Comparison of ENCODE assay signal across 8 cellular contexts in the genomic region with DNA sequence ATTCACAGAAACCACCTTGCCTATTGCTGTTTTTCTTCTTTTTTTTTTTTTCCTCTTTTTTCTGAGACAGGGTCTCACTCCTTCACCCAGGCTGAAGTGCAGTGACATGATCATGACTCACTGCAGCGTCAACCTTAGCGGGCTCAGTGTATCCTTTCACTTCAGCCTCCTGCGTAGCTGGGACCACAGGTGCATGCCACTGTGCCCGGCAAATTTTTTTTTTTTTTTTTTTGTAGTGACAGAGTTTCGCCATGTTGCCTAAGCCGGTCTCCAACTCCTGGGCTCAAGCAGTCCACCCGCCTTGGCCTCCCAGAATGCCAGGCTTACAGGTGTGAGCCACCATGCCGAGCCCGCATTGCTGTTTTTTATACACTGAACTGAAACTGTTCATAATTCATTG. TPM values are rescaled to one million over a fixed set of nuclear protein-coding genes. Genes with fewer than 3 reads are reported as not detected.
DNase-seq lines count a peak whose midpoint lies in the region; ATAC-seq and TF ChIP-seq lines count a peak whose summit lies in the region.

No MANE protein-coding gene starts in this region.

- no peaks in the 10 kb centered on the region for H3K9me3 Mint-ChIP-seq in activated naive CD4-positive, alpha-beta T cell treated with anti-CD3 and anti-CD28 coated beads, Interleukin-2, amount 50 U/mL, for 24 hours

- H3K4me2 ChIP-seq in PC-9: peak overlapping the region; percentile 69

- peaks cover 100% of the 10 kb centered on the region for H3K79me2 ChIP-seq in PC-9 (ENCODE audit: low read depth)

- H3K27me3 ChIP-seq in PC-9 (ENCODE audit: insufficient read depth, low read depth) (no peaks in the 10 kb centered on the region), colonic mucosa (no peaks in the 10 kb centered on the region)

- H3K9ac ChIP-seq in colonic mucosa (ENCODE audit: low read depth in 2 of 2, low read length in 2 of 2): no peak overlapping the region

- BruUV-seq in PC-9 (replicated peaks; lab: Mats Ljungman, UMichigan): no TSS peak

- DNase-seq in PC-9: peak; percentile 68 to 83
- DNase-seq in stimulated activated CD4-positive, alpha-beta T cell treated with anti-CD3 and anti-CD28 coated beads, Interleukin-4, amount 100 ng/mL, for 24 hours: peak; percentile 75
- DNase-seq in GM10266 (ENCODE audit: extremely low spot score): no peak
- no peak for DNase-seq in colonic mucosa
- no peak for DNase-seq in NCI-H524 treated with DMSO at 0.1 percent for 48 hours (lab: John Stamatoyannopoulos, UW)
- DNase-seq in kidney glomerular epithelial cell (lab: John Stamatoyannopoulos, UW): no peak

- no peaks in the 10 kb centered on the region for H3K9me2 ChIP-seq in PC-9 (ENCODE audit: insufficient read depth)

- peak overlapping the region; percentile 82 for H3K27ac ChIP-seq in PC-9
- no peak overlapping the region for H3K27ac ChIP-seq in colonic mucosa

- H3K4me1 Mint-ChIP-seq in activated naive CD4-positive, alpha-beta T cell treated with anti-CD3 and anti-CD28 coated beads, Interleukin-2, amount 50 U/mL, for 24 hours: peaks cover 97% of the 10 kb centered on the region

- peak overlapping the region; percentile 88 for H3K4me3 Mint-ChIP-seq in activated naive CD4-positive, alpha-beta T cell treated with anti-CD3 and anti-CD28 coated beads, Interleukin-2, amount 50 U/mL, for 24 hours

- CTCF ChIA-PET in PC-9 (lab: Charles Lee): interaction anchor here (0.6 kb wide), 1 partner anchor 560 kb away, joined by 8 read pairs; no protein-coding TSS in a partner anchor

- intact Hi-C loops in PC-9 (cut with micrococcal nuclease; ENCODE audit: unreplicated experiment) (no loop called here), colonic mucosa (cut with DNase I) (no loop called here)

- H4K20me1 ChIP-seq in PC-9 (ENCODE audit: insufficient read depth): no peaks in the 10 kb centered on the region

- H3F3A ChIP-seq in PC-9 (ENCODE audit: insufficient read depth, low read depth): peaks cover 24% of the 10 kb centered on the region; the same call in 1 of the 2 replicates

- H2AFZ ChIP-seq in PC-9: no peak overlapping the region

- H3K9me3 ChIP-seq in PC-9 (ENCODE audit: insufficient read depth, low read depth) (no peaks in the 10 kb centered on the region), colonic mucosa (no peaks in the 10 kb centered on the region)

- H3K27me3 Mint-ChIP-seq in activated naive CD4-positive, alpha-beta T cell treated with anti-CD3 and anti-CD28 coated beads, Interleukin-2, amount 50 U/mL, for 24 hours: no peaks in the 10 kb centered on the region

- H3K27ac Mint-ChIP-seq in activated naive CD4-positive, alpha-beta T cell treated with anti-CD3 and anti-CD28 coated beads, Interleukin-2, amount 50 U/mL, for 24 hours: peak overlapping the region; percentile 88

- H3K4me3 ChIP-seq in PC-9 (peak overlapping the region; percentile 38; the same call in 1 of the 2 replicates), colonic mucosa (no peak overlapping the region)

- H3K36me3 Mint-ChIP-seq in activated naive CD4-positive, alpha-beta T cell treated with anti-CD3 and anti-CD28 coated beads, Interleukin-2, amount 50 U/mL, for 24 hours: no peaks in the 10 kb centered on the region

- TF ChIP-seq CTCF in PC-9 (conservative IDR thresholded peaks at IDR 0.05): no peak
- no peak for TF ChIP-seq CTCF in GM10266 (IDR thresholded peaks at IDR 0.05; ENCODE audit: control insufficient read depth, insufficient read depth, low read depth, missing control alignments)
- no peak for TF ChIP-seq CTCF in colonic mucosa (IDR thresholded peaks at IDR 0.05)

- H3K36me3 ChIP-seq in PC-9 (ENCODE audit: low read depth): no peaks in the 10 kb centered on the region
- H3K36me3 ChIP-seq in colonic mucosa: no peaks in the 10 kb centered on the region

- POLR2A ChIA-PET in PC-9 (lab: Charles Lee; ENCODE audit: unreplicated experiment): interaction anchor here (1.0 kb wide), 1 partner anchor 9 kb away, joined by 17 read pairs; no protein-coding TSS in a partner anchor

- ATAC-seq in GM19463 (IDR thresholded peaks at IDR 0.05; ENCODE audit: unreplicated experiment): peak; percentile 81

- H3K4me1 ChIP-seq in PC-9 (replicated peaks; ENCODE audit: insufficient read depth) (peaks cover 46% of the 10 kb centered on the region), colonic mucosa (no peaks in the 10 kb centered on the region)

RNA-seq across cellular contexts. Expression of a gene that starts 13.8 kb away (rescaled TPM):
- total RNA-seq in PC-9 (2021) (21.8 and 26.1 TPM in 2 replicates), colonic mucosa (10 to 100 TPM; 12.2 to 12.6 TPM)

Comparison
In these comparisons a context has a peak if more than half of its experiments do, and no peak if none do; other contexts are left out.
1. DNase-seq: peak in PC-9 (2 of 2) and stimulated activated CD4-positive, alpha-beta T cell treated with anti-CD3 and anti-CD28 coated beads, Interleukin-4, amount 100 ng/mL, for 24 hours (single experiment); none in GM10266 (single experiment), colonic mucosa (single experiment), NCI-H524 treated with DMSO at 0.1 percent for 48 hours (single experiment) and kidney glomerular epithelial cell (single experiment).